In genomic region chr6:102068349-102068748, GRCh38 we compare ENCODE assay signal across 25 cellular contexts.
"Had no signal": no experiment of that assay in that cellular context is flagged by ENCODE, and none has a peak within 500 bp of the region (broad histone marks: within the 10 kb centered on the region; RNA-seq: fewer than 3 reads in every experiment).

No MANE protein-coding gene starts in this region.

- H3K27ac Mint-ChIP-seq: naive B cell; natural killer cell; nephron progenitor cell; neural progenitor cell; progenitor cell of endocrine pancreas; stimulated activated naive B cell treated with anti-CD40 and anti-IgM and Interleukin-4, amounts not matched to agents 10 μg/mL and 1 μg/mL and 100 μg/mL, for 72 hours had no signal

- H3K9ac ChIP-seq: neural progenitor cell had no signal

- H3K27me3 Mint-ChIP-seq: naive B cell; progenitor cell of endocrine pancreas; stimulated activated naive B cell treated with anti-CD40 and anti-IgM and Interleukin-4, amounts not matched to agents 10 μg/mL and 1 μg/mL and 100 μg/mL, for 72 hours had no signal

- H3K4me1 ChIP-seq: left ventricle myocardium inferior, neural progenitor cell, right atrium auricular region, stomach, testis, thyroid gland, transverse colon, upper lobe of left lung, vagina had no signal

- H3K4me1 Mint-ChIP-seq: naive B cell; natural killer cell; nephron progenitor cell; stimulated activated naive B cell treated with anti-CD40 and anti-IgM and Interleukin-4, amounts not matched to agents 10 μg/mL and 1 μg/mL and 100 μg/mL, for 72 hours had no signal

- H3K27ac ChIP-seq: left ventricle myocardium inferior, neural progenitor cell, ovary, right atrium auricular region, skin epidermis, stomach, testis, thyroid gland, transverse colon, upper lobe of left lung, vagina had no signal

- H3K4me2 ChIP-seq: neural progenitor cell had no signal

- H3K4me3 ChIP-seq: left ventricle myocardium inferior, neural progenitor cell, ovary, right atrium auricular region, skin epidermis, stomach, testis, thyroid gland, transverse colon, upper lobe of left lung, vagina had no signal

- H3K36me3 Mint-ChIP-seq: naive B cell; neural progenitor cell; stimulated activated naive B cell treated with anti-CD40 and anti-IgM and Interleukin-4, amounts not matched to agents 10 μg/mL and 1 μg/mL and 100 μg/mL, for 72 hours had no signal

- H2AFZ ChIP-seq: neural progenitor cell had no signal

- H3K27me3 ChIP-seq: neural progenitor cell, ovary, right atrium auricular region, stomach, testis, thyroid gland, transverse colon, upper lobe of left lung, vagina had no signal

- H3K4me3 Mint-ChIP-seq: naive B cell; natural killer cell; nephron progenitor cell; neural progenitor cell; stimulated activated naive B cell treated with anti-CD40 and anti-IgM and Interleukin-4, amounts not matched to agents 10 μg/mL and 1 μg/mL and 100 μg/mL, for 72 hours had no signal

- H3K36me3 ChIP-seq: left ventricle myocardium inferior, neural progenitor cell, ovary, right atrium auricular region, stomach, thyroid gland, transverse colon, upper lobe of left lung, vagina had no signal

- DNase-seq: hippocampal formation; kidney; left colon; left ventricle myocardium inferior; mesenchymal stem cell; naive B cell; natural killer cell; nephron progenitor cell; ovary; stimulated activated CD4-positive, alpha-beta T cell treated with anti-CD3 and anti-CD28 coated beads, Interleukin-12 subunit alpha, Interleukin-12 subunit beta, amount 100 ng/mL, for 4 hours; stimulated activated CD4-positive, alpha-beta T cell treated with anti-CD3 and anti-CD28 coated beads, Interleukin-15, amount 100 ng/mL, for 24 hours; stimulated activated CD4-positive, alpha-beta T cell treated with anti-CD3 and anti-CD28 coated beads, Interleukin-2, amount 100 ng/mL, for 24 hours; stimulated activated CD4-positive, alpha-beta T cell treated with anti-CD3 and anti-CD28 coated beads, Interleukin-4, amount 100 ng/mL, for 1 hour; stimulated activated naive B cell treated with anti-CD40 and anti-IgM and Interleukin-4, amounts not matched to agents 10 μg/mL and 1 μg/mL and 100 μg/mL, for 72 hours; stimulated activated naive CD8-positive, alpha-beta T cell treated with anti-CD3 and anti-CD28 coated beads, Interleukin-15, Interleukin-2, amounts not matched to agents 100 U/mL and 50 U/mL, for 24 hours; stomach; testis; thyroid gland; transverse colon; upper lobe of left lung had no signal

- H3K9me3 Mint-ChIP-seq: nephron progenitor cell; neural progenitor cell; stimulated activated naive B cell treated with anti-CD40 and anti-IgM and Interleukin-4, amounts not matched to agents 10 μg/mL and 1 μg/mL and 100 μg/mL, for 72 hours had no signal

- H3K9me3 ChIP-seq: left ventricle myocardium inferior, ovary, right atrium auricular region, stomach, testis, thyroid gland, transverse colon, upper lobe of left lung, vagina had no signal
